In the genomic region with DNA sequence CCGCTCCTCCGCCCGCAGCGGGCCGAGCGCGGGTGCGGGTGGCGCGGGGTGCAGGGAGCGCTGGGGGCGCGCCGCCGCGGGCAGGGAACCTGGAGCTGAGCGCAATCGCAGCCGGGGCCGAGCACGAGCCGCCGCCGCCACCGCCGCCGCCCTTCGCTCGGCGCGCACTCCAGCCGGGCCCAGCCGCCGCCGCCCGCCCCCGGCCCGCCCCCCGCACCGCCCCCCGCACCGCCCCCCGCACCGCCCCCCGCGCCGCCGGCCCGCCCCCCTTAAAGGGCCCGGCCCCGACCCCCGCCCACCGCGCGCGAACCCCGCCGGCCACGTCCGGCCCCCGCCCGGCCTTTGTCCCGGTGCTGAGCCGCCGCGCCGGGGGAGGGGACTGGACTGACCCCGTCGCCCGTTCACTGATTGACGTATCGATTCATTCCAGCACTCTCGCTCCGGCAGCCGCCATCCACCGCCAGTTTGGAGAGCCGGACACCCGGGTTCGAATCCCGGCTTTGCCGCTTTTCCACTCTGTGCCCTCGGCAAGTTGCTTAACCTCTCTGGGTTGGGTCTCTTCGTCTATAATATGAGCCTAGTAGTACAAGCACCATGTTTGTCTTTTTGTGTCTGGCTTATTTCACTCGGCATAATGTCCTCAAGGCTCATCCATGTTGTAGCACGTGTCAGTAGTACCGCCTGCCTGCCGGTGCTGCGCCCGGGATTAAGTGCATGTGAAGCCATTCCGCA, we compare ENCODE assay signal across 8 cellular contexts. TPM values are rescaled to one million over a fixed set of nuclear protein-coding genes. Genes with fewer than 3 reads are reported as not detected.
DNase-seq lines count a peak whose midpoint lies in the region; ATAC-seq and TF ChIP-seq lines count a peak whose summit lies in the region.

Gene SH3PXD2B (minus strand): TSS at position 171 of the 732 bp plus-strand sequence. CDS start 173 bp downstream, outside the sequence.

- TF ChIP-seq POLR2A in HCT116 (IDR thresholded peaks at IDR 0.05; ENCODE audit: borderline replicate concordance, extremely low read depth, insufficient read depth, insufficient read length) (peak; percentile 39), ovary (IDR thresholded peaks at IDR 0.05) (peak; percentile 59)

- no peaks in the 10 kb centered on the region for H3K9me3 Mint-ChIP-seq in CD4-positive, alpha-beta T cell

- no peaks in the 10 kb centered on the region for H3K36me3 Mint-ChIP-seq in CD4-positive, alpha-beta T cell (ENCODE audit: low read depth)

- H3K79me2 ChIP-seq in HCT116 (ENCODE audit: insufficient read depth, low read length) = peaks cover 34% of the 10 kb centered on the region

- TSS peak; percentile 86 for BruUV-seq in HCT116 (replicated peaks; lab: Mats Ljungman, UMichigan)

- H3K4me3 ChIP-seq in HCT116 (replicated peaks in 1 of 2; ENCODE audit: low read depth in 1 of 2, low read length in 2 of 2) (peak within 1 kb of the TSS; percentile 68 to 94), ovary (peak within 1 kb of the TSS; percentile 69)

- no peak for TF ChIP-seq CTCF in CD4-positive, alpha-beta T cell (IDR thresholded peaks at IDR 0.05)
- no peak for TF ChIP-seq CTCF in HCT116 (IDR thresholded peaks at IDR 0.05 in 2 of 3, conservative IDR thresholded peaks at IDR 0.05 in 1 of 3; ENCODE audit: borderline replicate concordance in 1 of 3, insufficient read depth in 1 of 3, low read depth in 2 of 3, low read length in 2 of 3)
- no peak for TF ChIP-seq CTCF in ovary (IDR thresholded peaks at IDR 0.05)

- no peaks in the 10 kb centered on the region for H3K9me2 ChIP-seq in HCT116 (ENCODE audit: insufficient read depth)

- peaks cover 11% of the 10 kb centered on the region for H3K27me3 ChIP-seq in CD4-positive, alpha-beta T cell (ENCODE audit: control insufficient read depth, insufficient read depth, low read length)
- H3K27me3 ChIP-seq in HCT116 (ENCODE audit: insufficient read depth, low read length) = no peaks in the 10 kb centered on the region
- no peaks in the 10 kb centered on the region for H3K27me3 ChIP-seq in ovary

- POLR2A ChIA-PET in CD4-positive, alpha-beta T cell (lab: Charles Lee) = no interaction called here
- POLR2A ChIA-PET in HCT116 (lab: Charles Lee) = no interaction called here

- H4K20me1 ChIP-seq in HCT116 (ENCODE audit: insufficient read depth) = no peaks in the 10 kb centered on the region

- CTCF ChIA-PET in CD4-positive, alpha-beta T cell (lab: Charles Lee) = no interaction called here
- CTCF ChIA-PET in HCT116 (lab: Charles Lee) = no interaction called here

- H3K27ac Mint-ChIP-seq in CD4-positive, alpha-beta T cell = no peak within 1 kb of the TSS

- 2% methylated on average over 30 to 75 of the region's 90 CpGs for WGBS in ovary, 3 donors

- H2AFZ ChIP-seq in HCT116 (ENCODE audit: low read depth, low read length, poor library complexity, severe bottlenecking) = peak within 1 kb of the TSS; percentile 80

- peak in 8 of 10 experiments; percentile 7 to 48 (median 20) for DNase-seq in CD4-positive, alpha-beta T cell
- DNase-seq in HCT116 (ENCODE audit: low read depth, low spot score) (no peak), amniotic epithelial cell (ENCODE audit: low read depth) (peak; percentile 50), cardiac septum (ENCODE audit: low spot score) (peak; percentile 79), ovary (peak; percentile 61 to 80 (median 79))

- no peak for TF ChIP-seq EP300 in ovary (IDR thresholded peaks at IDR 0.05)

- H3K9ac ChIP-seq in HCT116 (ENCODE audit: low read length) = peak within 1 kb of the TSS; percentile 87

- no peak within 1 kb of the TSS for H3K27ac ChIP-seq in CD4-positive, alpha-beta T cell (ENCODE audit: low read depth, low read length)
- H3K27ac ChIP-seq in HCT116 (ENCODE audit: low read depth, low read length) (peak within 1 kb of the TSS; percentile 60), ovary (peak within 1 kb of the TSS; percentile 68 to 91)

- H3K36me3 ChIP-seq in HCT116 (ENCODE audit: control insufficient read depth in 1 of 2, insufficient read depth in 2 of 2, low read length in 2 of 2) (peaks cover 0 to under 1% of the 10 kb centered on the region in 2 experiments; a peak in 1 of 4 replicates), ovary (no peaks in the 10 kb centered on the region)

- H3K4me3 Mint-ChIP-seq in CD4-positive, alpha-beta T cell = peak within 1 kb of the TSS; percentile 83

- intact Hi-C loops in CD4-positive, alpha-beta T cell (cut with DNase I, micrococcal nuclease) = loop anchor here in 1 of 2 experiments (10.0 kb wide), 1 partner anchor 500 kb away; the partner anchor contains the start of gene RPL26L1
- intact Hi-C loops in HCT116 (cut with micrococcal nuclease) = loop anchor here (5.0 to 10.0 kb wide), 2 partner anchors 270 to 542 kb away; partner anchors contain the start of gene STK10
- intact Hi-C loops in cardiac septum (cut with DNase I) = loop anchor here (5.0 kb wide), 1 partner anchor 172 kb away; the partner anchor contains the start of gene UBTD2
- intact Hi-C loops in ovary (cut with DNase I) = loop anchor here (5.0 to 10.0 kb wide), 4 partner anchors 37 to 172 kb away; partner anchors contain the start of gene UBTD2 (in 3 of the 4)

- no peak for TF ChIP-seq RAD21 in HCT116 (IDR thresholded peaks at IDR 0.05; ENCODE audit: low read depth)

- RAD21 ChIA-PET in HCT116 (lab: Charles Lee; ENCODE audit: low non-redundant PET in 1 of 2, low total read pairs in 2 of 2, uncharacterized antibody in 2 of 2, unreplicated experiment in 2 of 2) = no interaction called here

- ATAC-seq in CD4-positive, alpha-beta T cell (ENCODE audit: poor library complexity) = peak; percentile 70
- ATAC-seq in HCT116 (peak; percentile 66), GM19397 (IDR thresholded peaks at IDR 0.05; ENCODE audit: unreplicated experiment) (no peak), HG03439 (IDR thresholded peaks at IDR 0.05; ENCODE audit: unreplicated experiment) (no peak)

- H3K27me3 Mint-ChIP-seq in CD4-positive, alpha-beta T cell = peaks cover 24% of the 10 kb centered on the region

- H3K9me3 ChIP-seq in CD4-positive, alpha-beta T cell (ENCODE audit: control insufficient read depth, low read length) = no peaks in the 10 kb centered on the region
- H3K9me3 ChIP-seq in HCT116 (ENCODE audit: control insufficient read depth in 1 of 2, insufficient read depth in 1 of 2, low read depth in 1 of 2, low read length in 2 of 2) (no peaks in the 10 kb centered on the region), ovary (no peaks in the 10 kb centered on the region)

- H3K4me1 ChIP-seq in HCT116 (ENCODE audit: control insufficient read depth in 1 of 2, insufficient read depth in 2 of 2, low read length in 2 of 2) = peaks cover 12 to 44% of the 10 kb centered on the region in 2 experiments
- peaks cover 19% of the 10 kb centered on the region for H3K4me1 ChIP-seq in ovary (ENCODE audit: insufficient read depth)

- peaks cover 14% of the 10 kb centered on the region for H3K4me1 Mint-ChIP-seq in CD4-positive, alpha-beta T cell (ENCODE audit: low read depth)

- peak within 1 kb of the TSS; percentile 99 for H3K4me2 ChIP-seq in HCT116 (ENCODE audit: low read length)

TF ChIP-seq in HCT116, 20 proteins besides CTCF, POLR2A, EP300 and RAD21:
- TF ChIP-seq POLR2AphosphoS5 (IDR thresholded peaks at IDR 0.05; ENCODE audit: low read depth, low read length) = peak; percentile 65
- TF ChIP-seq, protein P1, sequence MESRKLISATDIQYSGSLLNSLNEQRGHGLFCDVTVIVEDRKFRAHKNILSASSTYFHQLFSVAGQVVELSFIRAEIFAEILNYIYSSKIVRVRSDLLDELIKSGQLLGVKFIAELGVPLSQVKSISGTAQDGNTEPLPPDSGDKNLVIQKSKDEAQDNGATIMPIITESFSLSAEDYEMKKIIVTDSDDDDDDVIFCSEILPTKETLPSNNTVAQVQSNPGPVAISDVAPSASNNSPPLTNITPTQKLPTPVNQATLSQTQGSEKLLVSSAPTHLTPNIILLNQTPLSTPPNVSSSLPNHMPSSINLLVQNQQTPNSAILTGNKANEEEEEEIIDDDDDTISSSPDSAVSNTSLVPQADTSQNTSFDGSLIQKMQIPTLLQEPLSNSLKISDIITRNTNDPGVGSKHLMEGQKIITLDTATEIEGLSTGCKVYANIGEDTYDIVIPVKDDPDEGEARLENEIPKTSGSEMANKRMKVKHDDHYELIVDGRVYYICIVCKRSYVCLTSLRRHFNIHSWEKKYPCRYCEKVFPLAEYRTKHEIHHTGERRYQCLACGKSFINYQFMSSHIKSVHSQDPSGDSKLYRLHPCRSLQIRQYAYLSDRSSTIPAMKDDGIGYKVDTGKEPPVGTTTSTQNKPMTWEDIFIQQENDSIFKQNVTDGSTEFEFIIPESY (IDR thresholded peaks at IDR 0.05; ENCODE audit: extremely low read depth, insufficient replicate concordance, low read length) = no peak
- TF ChIP-seq, protein P2, sequence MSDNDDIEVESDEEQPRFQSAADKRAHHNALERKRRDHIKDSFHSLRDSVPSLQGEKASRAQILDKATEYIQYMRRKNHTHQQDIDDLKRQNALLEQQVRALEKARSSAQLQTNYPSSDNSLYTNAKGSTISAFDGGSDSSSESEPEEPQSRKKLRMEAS (IDR thresholded peaks at IDR 0.05) = no peak

TF ChIP-seq in PFSK-1, 5 proteins besides CTCF, POLR2A, EP300 and RAD21:
- TF ChIP-seq TAF1 (IDR thresholded peaks at IDR 0.05; ENCODE audit: borderline replicate concordance, insufficient read depth, low read length) (0 out of 2 replicates have a peak, but pooled peaks have one; percentile 1), POLR2AphosphoS5 (IDR thresholded peaks at IDR 0.05; ENCODE audit: low read depth, low read length) (peak; percentile 38; the same call in 1 of the 2 replicates), SIN3A (IDR thresholded peaks at IDR 0.05; ENCODE audit: borderline replicate concordance, insufficient read depth, low read length) (no peak), FOXP2 (optimal IDR thresholded peaks at IDR 0.05; ENCODE audit: borderline replicate concordance, extremely low read depth, extremely low read length, insufficient read depth) (peak; percentile 43)
TF ChIP-seq in PFSK-1: peak in this region for 3.

RNA-seq across cellular contexts. Expression of gene SH3PXD2B, which starts in this region (rescaled TPM):
- total RNA-seq in CD4-positive, alpha-beta T cell = under 1 TPM; 0.60 to 0.95 TPM
- 27.5 TPM for total RNA-seq in HCT116 (2021; ENCODE audit: unreplicated experiment)
- 13.4 TPM in 2 replicates for polyA plus RNA-seq in HCT116 (2012)
- 76.9 TPM for polyA plus RNA-seq in PFSK-1 (2012; ENCODE audit: insufficient read length, low read depth)
- 5.1 TPM for total RNA-seq in cardiac septum
- total RNA-seq in ovary = 10 to 100 TPM; 13.0 to 71.8 (median 61.1) TPM
- 10 to 100 TPM; 16.6 to 49.9 TPM for polyA plus RNA-seq in ovary

Comparison
In these comparisons a context has a peak if more than half of its experiments do, and no peak if none do; other contexts are left out.
1. Peak in DNase-seq and ATAC-seq in CD4-positive, alpha-beta T cell; RNA of the gene not detected or under 1 TPM.